10 cellular contexts compared by ENCODE assay signal in the genomic region with DNA sequence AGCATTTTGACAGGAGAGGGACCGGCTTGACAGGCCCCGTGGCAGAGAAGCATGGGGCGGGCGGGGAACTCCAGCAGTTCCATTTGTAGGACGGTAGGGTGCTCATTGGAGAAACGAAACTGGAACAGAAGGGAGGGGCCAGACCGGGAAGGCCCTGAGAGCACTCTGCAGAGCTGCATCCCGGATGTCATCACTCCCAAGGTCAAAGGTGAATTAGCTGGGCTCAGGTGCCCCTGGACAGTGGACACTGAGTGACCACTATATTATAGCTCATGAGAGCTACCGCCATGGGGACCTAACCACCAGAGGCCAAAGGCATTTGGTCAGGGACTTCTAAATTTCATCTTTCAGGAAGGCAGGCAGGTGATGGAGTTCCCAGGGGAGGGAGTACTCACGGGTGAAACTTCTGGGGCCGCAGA. TPM values are rescaled to one million over a fixed set of nuclear protein-coding genes. Genes with fewer than 3 reads are reported as not detected.
A peak's percentile ranks its signal among the peaks of the same experiment; 100 is the strongest.
DNase-seq lines count a peak whose midpoint lies in the region; ATAC-seq, FAIRE-seq and TF ChIP-seq lines count a peak whose summit lies in the region.
"Had no signal": no experiment of that assay in that cellular context is flagged by ENCODE, and none has a peak within 500 bp of the region (broad histone marks: within the 10 kb centered on the region; RNA-seq: fewer than 3 reads in every experiment).

No MANE protein-coding gene starts in this region.

- H3K9ac ChIP-seq in astrocyte (ENCODE audit: low read length): peak overlapping the region; percentile 99

- H3K27me3 Mint-ChIP-seq in activated naive CD4-positive, alpha-beta T cell treated with anti-CD3 and anti-CD28 coated beads for 36 hours (ENCODE audit: low read depth): no peaks in the 10 kb centered on the region
- no peaks in the 10 kb centered on the region for H3K27me3 Mint-ChIP-seq in astrocyte (ENCODE audit: low read depth, unreplicated experiment)

- H3K27me3 ChIP-seq in astrocyte (ENCODE audit: insufficient read depth, low read length) (no peaks in the 10 kb centered on the region), lower lobe of right lung (ENCODE audit: low read depth) (no peaks in the 10 kb centered on the region), upper lobe of left lung (no peaks in the 10 kb centered on the region)

- H3K27ac Mint-ChIP-seq in activated naive CD4-positive, alpha-beta T cell treated with anti-CD3 and anti-CD28 coated beads for 36 hours: peak overlapping the region; percentile 98
- H3K27ac Mint-ChIP-seq in astrocyte (ENCODE audit: unreplicated experiment): peak overlapping the region; percentile 98

- peak overlapping the region; percentile 22 for H3K4me3 ChIP-seq in astrocyte (ENCODE audit: insufficient read depth, low read depth, low read length)
- H3K4me3 ChIP-seq in lower lobe of right lung: peak overlapping the region; percentile 17
- H3K4me3 ChIP-seq in upper lobe of left lung: peak overlapping the region in 1 of 4 donors; percentile 65

- TF ChIP-seq POLR2A in upper lobe of left lung (IDR thresholded peaks at IDR 0.05): no peak

- TF ChIP-seq EP300 in upper lobe of left lung (IDR thresholded peaks at IDR 0.05): no peak

- intact Hi-C loops in activated naive CD4-positive, alpha-beta T cell treated with anti-CD3 and anti-CD28 coated beads for 36 hours (cut with micrococcal nuclease): no loop called here
- intact Hi-C loops in lower lobe of right lung (cut with DNase I): no loop called here

- 40 to 47% methylated on average over 11 of the region's 11 CpGs for WGBS in upper lobe of left lung, 2 donors

- H3K36me3 Mint-ChIP-seq in activated naive CD4-positive, alpha-beta T cell treated with anti-CD3 and anti-CD28 coated beads for 36 hours (ENCODE audit: low read depth): peaks cover 89% of the 10 kb centered on the region
- peaks cover 22% of the 10 kb centered on the region for H3K36me3 Mint-ChIP-seq in astrocyte (ENCODE audit: low read depth, unreplicated experiment)

- H2AFZ ChIP-seq in astrocyte (ENCODE audit: low read depth, low read length): no peak overlapping the region

- peaks cover 59% of the 10 kb centered on the region for H3K4me1 ChIP-seq in astrocyte (ENCODE audit: insufficient read depth, low read length)
- H3K4me1 ChIP-seq in lower lobe of right lung: peaks cover 88% of the 10 kb centered on the region
- peaks cover 87 to 96% (median 95%) of the 10 kb centered on the region in 4 donors for H3K4me1 ChIP-seq in upper lobe of left lung

- H3K79me2 ChIP-seq in astrocyte (ENCODE audit: insufficient read depth, low read length): peaks cover 100% of the 10 kb centered on the region

- H3K4me3 Mint-ChIP-seq in activated naive CD4-positive, alpha-beta T cell treated with anti-CD3 and anti-CD28 coated beads for 36 hours: peak overlapping the region; percentile 16
- peak overlapping the region; percentile 94 for H3K4me3 Mint-ChIP-seq in astrocyte (ENCODE audit: unreplicated experiment)

- ATAC-seq in lower lobe of right lung: peak; percentile 6 to 12
- peak in 1 of 2 donors; percentile 15 for ATAC-seq in upper lobe of left lung (ENCODE audit: low FRiP score in 2 of 2)
- ATAC-seq in GM21360 (IDR thresholded peaks at IDR 0.05; ENCODE audit: unreplicated experiment): no peak

- no peak for FAIRE-seq in astrocyte (lab: Jason Lieb, UNC)

- H3K36me3 ChIP-seq in astrocyte (ENCODE audit: insufficient read depth, low read length): peaks cover 47% of the 10 kb centered on the region
- peaks cover 55% of the 10 kb centered on the region for H3K36me3 ChIP-seq in lower lobe of right lung
- H3K36me3 ChIP-seq in upper lobe of left lung: peaks cover 24 to 83% (median 56%) of the 10 kb centered on the region in 4 donors

- CTCF ChIA-PET in activated naive CD4-positive, alpha-beta T cell treated with anti-CD3 and anti-CD28 coated beads for 36 hours (lab: Charles Lee): interaction anchor here (1.4 to 3.2 kb wide), 4 partner anchors 19 to 145 kb away, joined by 4 to 12 read pairs (median 6); no protein-coding TSS in a partner anchor

- H3K9me3 ChIP-seq in astrocyte (ENCODE audit: insufficient read depth, low read depth, low read length) (no peaks in the 10 kb centered on the region), lower lobe of right lung (no peaks in the 10 kb centered on the region), upper lobe of left lung (no peaks in the 10 kb centered on the region)

- H3K4me2 ChIP-seq in astrocyte (ENCODE audit: low read length): peak overlapping the region; percentile 98

- peak overlapping the region; percentile 100 for H3K27ac ChIP-seq in astrocyte (ENCODE audit: low read depth, low read length)
- peak overlapping the region; percentile 99 for H3K27ac ChIP-seq in lower lobe of right lung
- peak overlapping the region; percentile 99 to 100 (median 100) for H3K27ac ChIP-seq in upper lobe of left lung

- no peak for DNase-seq in activated naive CD4-positive, alpha-beta T cell treated with anti-CD3 and anti-CD28 coated beads for 36 hours
- DNase-seq in activated naive CD4-positive, alpha-beta T cell treated with anti-CD3 and anti-CD28 coated beads, Interleukin-2, amount 50 U/mL, for 16 hours: no peak
- no peak for DNase-seq in astrocyte (ENCODE audit: low read depth)
- peak; percentile 78 for DNase-seq in lower lobe of right lung
- peak in 1 of 2 donors; percentile 70 for DNase-seq in upper lobe of left lung
- no peak for DNase-seq in DMS79 treated with DMSO at 0.1 percent for 48 hours (lab: John Stamatoyannopoulos, UW)
- no peak for DNase-seq in T-helper 9 cell
- DNase-seq: DMS53 had no signal

- H4K20me1 ChIP-seq in astrocyte (ENCODE audit: insufficient read depth, low read length): peaks cover 98% of the 10 kb centered on the region

- TF ChIP-seq CTCF in astrocyte (IDR thresholded peaks at IDR 0.05; ENCODE audit: insufficient read depth, low read depth, low read length): no peak
- peak; percentile 45 for TF ChIP-seq CTCF in lower lobe of right lung (IDR thresholded peaks at IDR 0.05)
- peak; percentile 21 to 56 (median 40) for TF ChIP-seq CTCF in upper lobe of left lung (IDR thresholded peaks at IDR 0.05)

- H3K9me3 Mint-ChIP-seq in activated naive CD4-positive, alpha-beta T cell treated with anti-CD3 and anti-CD28 coated beads for 36 hours: no peaks in the 10 kb centered on the region
- H3K9me3 Mint-ChIP-seq in astrocyte (ENCODE audit: unreplicated experiment): no peaks in the 10 kb centered on the region

- peaks cover 75% of the 10 kb centered on the region for H3K4me1 Mint-ChIP-seq in activated naive CD4-positive, alpha-beta T cell treated with anti-CD3 and anti-CD28 coated beads for 36 hours (ENCODE audit: low read depth)
- peaks cover 77% of the 10 kb centered on the region for H3K4me1 Mint-ChIP-seq in astrocyte (ENCODE audit: low read depth, unreplicated experiment)

RNA-seq across cellular contexts. Expression of gene CSRNP1, which starts 7.3 kb away (rescaled TPM):
- total RNA-seq in activated naive CD4-positive, alpha-beta T cell treated with anti-CD3 and anti-CD28 coated beads for 36 hours: 10 to 100 TPM; 66.5 to 71.0 TPM
- total RNA-seq in astrocyte (42.3 and 47.0 TPM in 2 replicates), lower lobe of right lung (55.1 TPM), upper lobe of left lung (100 to 1,000 TPM in 1 of 6 donors, 10 to 100 TPM in 5; 32.5 to 128 (median 82.4) TPM)

RNA-seq across cellular contexts. Expression of gene TTC21A, which starts 38.6 kb away (rescaled TPM):
- total RNA-seq in activated naive CD4-positive, alpha-beta T cell treated with anti-CD3 and anti-CD28 coated beads for 36 hours: 1 to 10 TPM; 1.5 to 1.6 TPM
- total RNA-seq in astrocyte (3.9 and 4.1 TPM in 2 replicates), lower lobe of right lung (18.8 TPM), upper lobe of left lung (10 to 100 TPM in 4 of 6 donors, 1 to 10 TPM in 2; 7.4 to 52.4 (median 14.3) TPM)

RNA-seq across cellular contexts. Expression of gene GORASP1, which starts 38.7 kb away (rescaled TPM):
- total RNA-seq in activated naive CD4-positive, alpha-beta T cell treated with anti-CD3 and anti-CD28 coated beads for 36 hours: 10 to 100 TPM; 19.0 to 21.8 TPM
- total RNA-seq in astrocyte (39.5 and 45.6 TPM in 2 replicates), lower lobe of right lung (81.6 TPM), upper lobe of left lung (10 to 100 TPM; 71.1 to 99.5 (median 79.8) TPM)

RNA-seq across cellular contexts. Expression of gene XIRP1, which starts 46.3 kb away (rescaled TPM):
- under 1 TPM; 0.62 to 0.72 TPM for total RNA-seq in activated naive CD4-positive, alpha-beta T cell treated with anti-CD3 and anti-CD28 coated beads for 36 hours
- total RNA-seq in astrocyte: 1.1 and 1.5 TPM in 2 replicates
- total RNA-seq in lower lobe of right lung: not detected
- total RNA-seq in upper lobe of left lung: 1 to 10 TPM in 1 of 6 donors, under 1 TPM in 2, not detected in 3; 0.07 to 1.2 (median 0.10) TPM
- total RNA-seq: subcutaneous adipose tissue had no signal
